In the genomic region with DNA sequence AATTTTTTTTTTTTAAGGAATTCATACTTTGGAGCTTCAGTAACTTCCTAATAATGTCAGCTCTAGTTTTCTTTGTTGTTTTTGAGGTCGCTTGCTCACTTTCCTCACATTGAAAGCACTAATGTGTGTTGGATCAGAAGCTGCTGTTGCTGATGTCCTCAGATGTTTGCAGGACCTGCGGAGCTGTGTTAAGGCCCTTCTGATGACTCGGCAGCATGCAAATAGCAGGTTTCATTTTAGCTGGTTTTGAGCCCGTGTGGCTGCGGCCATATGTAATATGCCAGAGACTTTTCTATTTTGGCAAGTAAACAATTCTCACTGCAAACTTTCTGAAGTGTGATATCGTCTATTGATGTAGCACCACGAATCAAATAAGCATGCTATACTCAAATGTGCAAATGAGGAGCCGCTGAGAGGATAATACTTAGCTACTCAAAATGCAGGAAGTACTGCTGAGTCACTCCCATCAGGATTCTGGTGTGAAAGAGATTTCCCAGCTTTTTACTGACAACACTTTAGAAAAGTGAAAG, we compare ENCODE assay signal across 8 cellular contexts.
DNase-seq lines count a peak whose midpoint lies in the region; ATAC-seq, FAIRE-seq and TF ChIP-seq lines count a peak whose summit lies in the region.

No MANE protein-coding gene starts in this region.

- H3K4me3 Mint-ChIP-seq in nephron, result peak overlapping the region in 1 of 3 experiments; percentile 12
- H3K4me3 Mint-ChIP-seq in activated CD4-positive, alpha-beta T cell treated with anti-CD3 and anti-CD28 coated beads for 36 hours, result no peak overlapping the region

- CTCF ChIA-PET in activated CD4-positive, alpha-beta T cell treated with anti-CD3 and anti-CD28 coated beads for 36 hours (lab: Charles Lee), result no interaction called here

- peak overlapping the region in 1 of 2 donors; percentile 7 for H3K27ac ChIP-seq in small intestine (ENCODE audit: low read depth in 1 of 2, low read length in 1 of 2)
- H3K27ac ChIP-seq in kidney (ENCODE audit: low read depth in 2 of 2, low read length in 2 of 2), result no peak overlapping the region

- H3K27me3 Mint-ChIP-seq in nephron (ENCODE audit: low read depth), result no peaks in the 10 kb centered on the region
- no peaks in the 10 kb centered on the region for H3K27me3 Mint-ChIP-seq in activated CD4-positive, alpha-beta T cell treated with anti-CD3 and anti-CD28 coated beads for 36 hours

- WGBS in small intestine, 3 donors, result 42 to 80% (median 68%) methylated on average over 8 of the region's 8 CpGs

- intact Hi-C loops in activated CD4-positive, alpha-beta T cell treated with anti-CD3 and anti-CD28 coated beads for 36 hours (cut with DNase I, micrococcal nuclease), result no loop called here
- intact Hi-C loops in kidney (cut with DNase I), result no loop called here

- H3K4me1 ChIP-seq in endocrine pancreas (ENCODE audit: control insufficient read depth, insufficient read depth, low read length) (no peaks in the 10 kb centered on the region), small intestine (ENCODE audit: control insufficient read depth in 2 of 2, insufficient read depth in 1 of 2, low read depth in 1 of 2, low read length in 1 of 2) (no peaks in the 10 kb centered on the region), kidney (ENCODE audit: control insufficient read depth in 1 of 2, insufficient read depth in 1 of 2, low read depth in 1 of 2, low read length in 2 of 2) (no peaks in the 10 kb centered on the region)

- H3K36me3 ChIP-seq in endocrine pancreas (ENCODE audit: control insufficient read depth, insufficient read depth, low read length) (no peaks in the 10 kb centered on the region), small intestine (ENCODE audit: control insufficient read depth in 2 of 2, insufficient read depth in 2 of 2, low read length in 2 of 2) (peaks cover 0 to 8% of the 10 kb centered on the region in 2 donors), kidney (ENCODE audit: control insufficient read depth in 1 of 2, insufficient read depth in 2 of 2, low read length in 2 of 2) (peaks cover 21 to 32% of the 10 kb centered on the region in 2 donors)

- peak; percentile 60 for DNase-seq in Caki2 (ENCODE audit: low read depth)
- DNase-seq in M059J (ENCODE audit: low read depth), result peak; percentile 81
- no peak for DNase-seq in activated CD4-positive, alpha-beta T cell treated with anti-CD3 and anti-CD28 coated beads for 36 hours
- no peak for DNase-seq in small intestine
- DNase-seq in kidney, result no peak

- FAIRE-seq in small intestine (lab: Jason Lieb, UNC) (no peak), kidney (lab: Jason Lieb, UNC) (no peak)

- in situ Hi-C loops in Caki2 (cut with HindIII; ENCODE audit: low pct_unique_long_range_greater_than_20kb, low sequenced_read_pairs), result no loop called here

- TF ChIP-seq CTCF in nephron (IDR thresholded peaks at IDR 0.05; ENCODE audit: unreplicated experiment in 3 of 3) (no peak), kidney (IDR thresholded peaks at IDR 0.05; ENCODE audit: borderline replicate concordance, extremely low read depth, insufficient read depth) (no peak)

- H3K36me3 Mint-ChIP-seq in nephron (ENCODE audit: low read depth), result peaks cover 85% of the 10 kb centered on the region
- no peaks in the 10 kb centered on the region for H3K36me3 Mint-ChIP-seq in activated CD4-positive, alpha-beta T cell treated with anti-CD3 and anti-CD28 coated beads for 36 hours (ENCODE audit: low read depth)

- ATAC-seq in GM21528 (IDR thresholded peaks at IDR 0.05; ENCODE audit: low FRiP score, unreplicated experiment), result peak; percentile 86
- no peak for ATAC-seq in activated CD4-positive, alpha-beta T cell treated with anti-CD3 and anti-CD28 coated beads for 36 hours

- H3K4me1 Mint-ChIP-seq in nephron, result peaks cover 20% of the 10 kb centered on the region
- peaks cover 4% of the 10 kb centered on the region for H3K4me1 Mint-ChIP-seq in activated CD4-positive, alpha-beta T cell treated with anti-CD3 and anti-CD28 coated beads for 36 hours

- H3K4me3 ChIP-seq in endocrine pancreas (ENCODE audit: control insufficient read depth, insufficient read depth, low read length), result peak overlapping the region; percentile 82
- H3K4me3 ChIP-seq in small intestine (ENCODE audit: low read depth in 1 of 2, low read length in 2 of 2), result no peak overlapping the region
- peak overlapping the region in 1 of 2 donors; percentile 22 for H3K4me3 ChIP-seq in kidney (ENCODE audit: low read length in 2 of 2)

- POLR2A ChIA-PET in activated CD4-positive, alpha-beta T cell treated with anti-CD3 and anti-CD28 coated beads for 36 hours (lab: Charles Lee), result no interaction called here

- H3K9me3 Mint-ChIP-seq in nephron, result no peaks in the 10 kb centered on the region
- no peaks in the 10 kb centered on the region for H3K9me3 Mint-ChIP-seq in activated CD4-positive, alpha-beta T cell treated with anti-CD3 and anti-CD28 coated beads for 36 hours (ENCODE audit: low read depth)

- peak overlapping the region; percentile 49 to 93 (median 90) for H3K27ac Mint-ChIP-seq in nephron
- no peak overlapping the region for H3K27ac Mint-ChIP-seq in activated CD4-positive, alpha-beta T cell treated with anti-CD3 and anti-CD28 coated beads for 36 hours

- H3K9ac ChIP-seq in endocrine pancreas (ENCODE audit: control insufficient read depth, insufficient read depth, low read length) (peak overlapping the region; percentile 10), kidney (ENCODE audit: low read length in 2 of 2) (no peak overlapping the region)

- H3K9me3 ChIP-seq in endocrine pancreas (ENCODE audit: control insufficient read depth, low read length) (no peaks in the 10 kb centered on the region), small intestine (ENCODE audit: control insufficient read depth, low read depth) (no peaks in the 10 kb centered on the region), kidney (ENCODE audit: control insufficient read depth in 1 of 2, low read length in 2 of 2) (no peaks in the 10 kb centered on the region)

- H3K27me3 ChIP-seq in endocrine pancreas (ENCODE audit: control insufficient read depth, insufficient read depth, low read length) (no peaks in the 10 kb centered on the region), small intestine (ENCODE audit: control insufficient read depth in 2 of 2, insufficient read depth in 2 of 2, low read length in 2 of 2) (no peaks in the 10 kb centered on the region)

Comparison
In these comparisons a context has a peak if more than half of its experiments do, and no peak if none do; other contexts are left out.
1. DNase-seq: peak in Caki2 (single experiment) and M059J (single experiment); none in activated CD4-positive, alpha-beta T cell treated with anti-CD3 and anti-CD28 coated beads for 36 hours (single experiment), small intestine (single experiment) and kidney (single experiment).